ENCODE assay signal across 1 cellular context in genomic region chr16:5056347-5056746, GRCh38.
TF ChIP-seq lines count a peak whose summit lies in the region.

No MANE protein-coding gene starts in this region.

TF ChIP-seq in HepG2, 621 proteins besides CTCF, POLR2A, EP300 and RAD21 (continued from another document and continues in another):
- TF ChIP-seq AKNA (CRISPR knock-in tag; IDR thresholded peaks at IDR 0.05; ENCODE audit: borderline replicate concordance) = no peak
- no peak for TF ChIP-seq ZFP37 (CRISPR knock-in tag; IDR thresholded peaks at IDR 0.05; ENCODE audit: borderline replicate concordance)
- TF ChIP-seq ISX (CRISPR knock-in tag; conservative IDR thresholded peaks at IDR 0.05) = no peak
- TF ChIP-seq ZSCAN29 (CRISPR knock-in tag; conservative IDR thresholded peaks at IDR 0.05) = no peak
- no peak for TF ChIP-seq RFX3 (CRISPR knock-in tag; IDR thresholded peaks at IDR 0.05)
- no peak for TF ChIP-seq GMEB1 (CRISPR knock-in tag; IDR thresholded peaks at IDR 0.05; ENCODE audit: borderline replicate concordance)
- TF ChIP-seq HNF1B (CRISPR knock-in tag; IDR thresholded peaks at IDR 0.05) = peak; percentile 28; the same call in 1 of the 2 replicates
- TF ChIP-seq ZNF230 (CRISPR knock-in tag; IDR thresholded peaks at IDR 0.05) = peak; percentile 80; the same call in 1 of the 2 replicates
- TF ChIP-seq FOXK2 (IDR thresholded peaks at IDR 0.05) = no peak
- TF ChIP-seq BRCA1 (CRISPR knock-in tag; IDR thresholded peaks at IDR 0.05) = 0 out of 2 replicates have a peak, but pooled peaks have one; percentile 37
- peak; percentile 34; the same call in 1 of the 2 replicates for TF ChIP-seq ZBTB7B (CRISPR knock-in tag; IDR thresholded peaks at IDR 0.05)
- no peak for TF ChIP-seq NFYC (CRISPR knock-in tag; IDR thresholded peaks at IDR 0.05)
- no peak for TF ChIP-seq ZFYVE20 (CRISPR knock-in tag; IDR thresholded peaks at IDR 0.05; ENCODE audit: borderline replicate concordance, low read depth)
- TF ChIP-seq ZMYM2 (CRISPR knock-in tag; IDR thresholded peaks at IDR 0.05) = no peak
- TF ChIP-seq, protein P1, sequence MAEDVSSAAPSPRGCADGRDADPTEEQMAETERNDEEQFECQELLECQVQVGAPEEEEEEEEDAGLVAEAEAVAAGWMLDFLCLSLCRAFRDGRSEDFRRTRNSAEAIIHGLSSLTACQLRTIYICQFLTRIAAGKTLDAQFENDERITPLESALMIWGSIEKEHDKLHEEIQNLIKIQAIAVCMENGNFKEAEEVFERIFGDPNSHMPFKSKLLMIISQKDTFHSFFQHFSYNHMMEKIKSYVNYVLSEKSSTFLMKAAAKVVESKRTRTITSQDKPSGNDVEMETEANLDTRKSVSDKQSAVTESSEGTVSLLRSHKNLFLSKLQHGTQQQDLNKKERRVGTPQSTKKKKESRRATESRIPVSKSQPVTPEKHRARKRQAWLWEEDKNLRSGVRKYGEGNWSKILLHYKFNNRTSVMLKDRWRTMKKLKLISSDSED (CRISPR knock-in tag; IDR thresholded peaks at IDR 0.05) = no peak
- TF ChIP-seq ZNF556 (CRISPR knock-in tag; IDR thresholded peaks at IDR 0.05; ENCODE audit: borderline replicate concordance) = no peak
- TF ChIP-seq, protein P2, sequence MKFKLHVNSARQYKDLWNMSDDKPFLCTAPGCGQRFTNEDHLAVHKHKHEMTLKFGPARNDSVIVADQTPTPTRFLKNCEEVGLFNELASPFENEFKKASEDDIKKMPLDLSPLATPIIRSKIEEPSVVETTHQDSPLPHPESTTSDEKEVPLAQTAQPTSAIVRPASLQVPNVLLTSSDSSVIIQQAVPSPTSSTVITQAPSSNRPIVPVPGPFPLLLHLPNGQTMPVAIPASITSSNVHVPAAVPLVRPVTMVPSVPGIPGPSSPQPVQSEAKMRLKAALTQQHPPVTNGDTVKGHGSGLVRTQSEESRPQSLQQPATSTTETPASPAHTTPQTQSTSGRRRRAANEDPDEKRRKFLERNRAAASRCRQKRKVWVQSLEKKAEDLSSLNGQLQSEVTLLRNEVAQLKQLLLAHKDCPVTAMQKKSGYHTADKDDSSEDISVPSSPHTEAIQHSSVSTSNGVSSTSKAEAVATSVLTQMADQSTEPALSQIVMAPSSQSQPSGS (CRISPR knock-in tag; IDR thresholded peaks at IDR 0.05) = no peak
- no peak for TF ChIP-seq NCOA2 (CRISPR knock-in tag; IDR thresholded peaks at IDR 0.05)
- TF ChIP-seq IRF9 (CRISPR knock-in tag; IDR thresholded peaks at IDR 0.05; ENCODE audit: borderline replicate concordance) = no peak
- TF ChIP-seq, protein P3, sequence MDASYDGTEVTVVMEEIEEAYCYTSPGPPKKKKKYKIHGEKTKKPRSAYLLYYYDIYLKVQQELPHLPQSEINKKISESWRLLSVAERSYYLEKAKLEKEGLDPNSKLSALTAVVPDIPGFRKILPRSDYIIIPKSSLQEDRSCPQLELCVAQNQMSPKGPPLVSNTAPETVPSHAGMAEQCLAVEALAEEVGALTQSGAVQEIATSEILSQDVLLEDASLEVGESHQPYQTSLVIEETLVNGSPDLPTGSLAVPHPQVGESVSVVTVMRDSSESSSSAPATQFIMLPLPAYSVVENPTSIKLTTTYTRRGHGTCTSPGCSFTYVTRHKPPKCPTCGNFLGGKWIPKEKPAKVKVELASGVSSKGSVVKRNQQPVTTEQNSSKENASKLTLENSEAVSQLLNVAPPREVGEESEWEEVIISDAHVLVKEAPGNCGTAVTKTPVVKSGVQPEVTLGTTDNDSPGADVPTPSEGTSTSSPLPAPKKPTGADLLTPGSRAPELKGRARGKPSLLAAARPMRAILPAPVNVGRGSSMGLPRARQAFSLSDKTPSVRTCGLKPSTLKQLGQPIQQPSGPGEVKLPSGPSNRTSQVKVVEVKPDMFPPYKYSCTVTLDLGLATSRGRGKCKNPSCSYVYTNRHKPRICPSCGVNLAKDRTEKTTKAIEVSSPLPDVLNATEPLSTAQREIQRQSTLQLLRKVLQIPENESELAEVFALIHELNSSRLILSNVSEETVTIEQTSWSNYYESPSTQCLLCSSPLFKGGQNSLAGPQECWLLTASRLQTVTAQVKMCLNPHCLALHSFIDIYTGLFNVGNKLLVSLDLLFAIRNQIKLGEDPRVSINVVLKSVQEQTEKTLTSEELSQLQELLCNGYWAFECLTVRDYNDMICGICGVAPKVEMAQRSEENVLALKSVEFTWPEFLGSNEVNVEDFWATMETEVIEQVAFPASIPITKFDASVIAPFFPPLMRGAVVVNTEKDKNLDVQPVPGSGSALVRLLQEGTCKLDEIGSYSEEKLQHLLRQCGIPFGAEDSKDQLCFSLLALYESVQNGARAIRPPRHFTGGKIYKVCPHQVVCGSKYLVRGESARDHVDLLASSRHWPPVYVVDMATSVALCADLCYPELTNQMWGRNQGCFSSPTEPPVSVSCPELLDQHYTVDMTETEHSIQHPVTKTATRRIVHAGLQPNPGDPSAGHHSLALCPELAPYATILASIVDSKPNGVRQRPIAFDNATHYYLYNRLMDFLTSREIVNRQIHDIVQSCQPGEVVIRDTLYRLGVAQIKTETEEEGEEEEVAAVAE (CRISPR knock-in tag; IDR thresholded peaks at IDR 0.05; ENCODE audit: borderline replicate concordance) = no peak
- TF ChIP-seq ZNF660 (CRISPR knock-in tag; IDR thresholded peaks at IDR 0.05; ENCODE audit: borderline replicate concordance, low read depth) = no peak
- TF ChIP-seq MYNN (CRISPR knock-in tag; IDR thresholded peaks at IDR 0.05; ENCODE audit: low read depth) = no peak
- no peak for TF ChIP-seq ZNF619 (CRISPR knock-in tag; IDR thresholded peaks at IDR 0.05)
- TF ChIP-seq GTF3A (CRISPR knock-in tag; conservative IDR thresholded peaks at IDR 0.05) = no peak
- TF ChIP-seq SMC3 (IDR thresholded peaks at IDR 0.05; ENCODE audit: low read length) = peak; percentile 52; the same call in 1 of the 2 replicates
- no peak for TF ChIP-seq SMAD1 (CRISPR knock-in tag; IDR thresholded peaks at IDR 0.05; ENCODE audit: borderline replicate concordance, low read depth)
- no peak for TF ChIP-seq SP4 (CRISPR knock-in tag; IDR thresholded peaks at IDR 0.05)
- TF ChIP-seq ZNF350 (CRISPR knock-in tag; IDR thresholded peaks at IDR 0.05; ENCODE audit: borderline replicate concordance, low read depth) = no peak; the same call in 1 of the 2 replicates
- TF ChIP-seq ZNF407 (CRISPR knock-in tag; IDR thresholded peaks at IDR 0.05; ENCODE audit: not compliant biosample characterization) = no peak
- TF ChIP-seq, protein P4, sequence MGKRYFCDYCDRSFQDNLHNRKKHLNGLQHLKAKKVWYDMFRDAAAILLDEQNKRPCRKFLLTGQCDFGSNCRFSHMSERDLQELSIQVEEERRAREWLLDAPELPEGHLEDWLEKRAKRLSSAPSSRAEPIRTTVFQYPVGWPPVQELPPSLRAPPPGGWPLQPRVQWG (CRISPR knock-in tag; IDR thresholded peaks at IDR 0.05; ENCODE audit: borderline replicate concordance, low read depth) = no peak
